ENCODE assay signal across 22 cellular contexts in the genomic region with DNA sequence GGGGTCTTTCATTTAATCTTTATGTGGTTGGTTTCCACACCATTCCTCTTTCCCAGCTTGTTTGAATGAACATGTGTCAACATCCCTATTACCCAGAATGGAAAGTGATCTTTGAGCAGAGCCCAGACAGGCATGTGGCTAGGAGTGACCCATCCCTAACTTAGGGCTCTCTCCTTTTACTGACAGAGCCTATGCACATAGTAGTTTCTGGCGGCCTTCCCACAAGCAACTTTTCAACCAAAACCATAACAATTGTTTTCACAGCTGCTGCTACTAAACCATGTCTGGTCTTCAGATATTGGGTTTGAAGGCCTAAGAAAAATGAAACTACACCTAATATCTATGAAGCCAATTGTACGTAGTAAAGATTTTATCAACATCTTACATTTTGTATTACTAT.
"Had no signal": no experiment of that assay in that cellular context is flagged by ENCODE, and none has a peak within 500 bp of the region (broad histone marks: within the 10 kb centered on the region; RNA-seq: fewer than 3 reads in every experiment).

No MANE protein-coding gene starts in this region.

- H3K27ac ChIP-seq: colonic mucosa, epithelial cell of prostate, esophagus squamous epithelium, gastrocnemius medialis, heart right ventricle, left lung, lower lobe of right lung had no signal

- H3K36me3 ChIP-seq: colonic mucosa, esophagus squamous epithelium, gastrocnemius medialis, heart right ventricle, left lung, lower lobe of right lung had no signal

- H3K4me1 ChIP-seq: colonic mucosa, left lung, lower lobe of right lung had no signal

- DNase-seq: colonic mucosa; cortex of kidney; effector CD8-positive, alpha-beta T cell; effector memory CD8-positive, alpha-beta T cell; endodermal cell; erythroblast; esophagus squamous epithelium; foreskin fibroblast; foreskin melanocyte; gastrocnemius medialis; glutamatergic neuron; head of caudate nucleus; heart right ventricle; hippocampal formation; left cardiac atrium; left lung; left ventricle myocardium superior; lower lobe of right lung; mesenchymal stem cell; mucosa of descending colon had no signal

- H3K27me3 ChIP-seq: colonic mucosa, esophagus squamous epithelium, gastrocnemius medialis, heart right ventricle, left lung had no signal

- ATAC-seq: effector memory CD8-positive, alpha-beta T cell; esophagus mucosa; gastrocnemius medialis; heart right ventricle; left cardiac atrium; left lung; left ventricle myocardium superior; lower lobe of right lung; mucosa of descending colon had no signal

- H3K9me3 ChIP-seq: colonic mucosa, esophagus squamous epithelium, gastrocnemius medialis, heart right ventricle, left lung, lower lobe of right lung, mucosa of descending colon had no signal

- H3K4me3 ChIP-seq: colonic mucosa, esophagus squamous epithelium, gastrocnemius medialis, heart right ventricle, left lung, lower lobe of right lung, mucosa of descending colon had no signal
